In genomic region chr7:129212126-129212525, GRCh38 we compare ENCODE assay signal across 31 cellular contexts. TPM values are rescaled to one million over a fixed set of nuclear protein-coding genes. Genes with fewer than 3 reads are reported as not detected.
"Had no signal": no experiment of that assay in that cellular context is flagged by ENCODE, and none has a peak within 500 bp of the region (broad histone marks: within the 10 kb centered on the region; RNA-seq: fewer than 3 reads in every experiment).

No MANE protein-coding gene starts in this region.

- H3K27me3 ChIP-seq: body of pancreas, esophagus muscularis mucosa, foreskin keratinocyte, gastrocnemius medialis, heart left ventricle had no signal

- H3K9me3 Mint-ChIP-seq: activated CD4-positive, alpha-beta T cell treated with anti-CD3 and anti-CD28 coated beads, Interleukin-2, amount 10 ng/mL, durations not matched to agents 7 days and 5 days; activated CD8-positive, alpha-beta T cell treated with anti-CD3 and anti-CD28 coated beads for 36 hours; activated T-cell treated with anti-CD3 and anti-CD28 coated beads, Interleukin-2, amount 50 U/mL, for 4 hours; activated T-helper 17 cell treated with anti-CD3 and anti-CD28 coated beads, Interleukin-2, amount 50 U/mL, for 72 hours; effector memory CD8-positive, alpha-beta T cell had no signal

- H3K27ac ChIP-seq: body of pancreas, esophagus muscularis mucosa, foreskin keratinocyte, gastrocnemius medialis, heart left ventricle, VCaP had no signal

- H3K4me3 ChIP-seq: body of pancreas, esophagus muscularis mucosa, gastrocnemius medialis, heart left ventricle had no signal

- H3K36me3 ChIP-seq: gastrocnemius medialis had no signal

- H3K4me1 Mint-ChIP-seq: activated CD4-positive, alpha-beta T cell treated with anti-CD3 and anti-CD28 coated beads, Interleukin-2, amount 10 ng/mL, durations not matched to agents 7 days and 5 days; activated T-helper 17 cell treated with anti-CD3 and anti-CD28 coated beads, Interleukin-2, amount 50 U/mL, for 72 hours had no signal

- DNase-seq: activated CD4-positive, alpha-beta T cell treated with anti-CD3 and anti-CD28 coated beads for 1 hour; activated CD4-positive, alpha-beta T cell treated with anti-CD3 and anti-CD28 coated beads for 4 hours; activated CD4-positive, alpha-beta T cell treated with anti-CD3 and anti-CD28 coated beads, Interleukin-2, amount 10 ng/mL, durations not matched to agents 7 days and 5 days; activated CD4-positive, alpha-beta T cell treated with anti-CD3 and anti-CD28 coated beads, Interleukin-2, amount 50 U/mL, for 4 hours; activated CD8-positive, alpha-beta memory T cell treated with anti-CD3 and anti-CD28 coated beads for 24 hours; activated CD8-positive, alpha-beta T cell treated with anti-CD3 and anti-CD28 coated beads for 36 hours; activated effector memory CD4-positive, alpha-beta T cell treated with Interleukin-2 at 50 U/mL for 16 hours; activated gamma-delta T cell treated with Interleukin-2 at 50 U/mL for 16 hours; activated naive CD4-positive, alpha-beta T cell treated with anti-CD3 and anti-CD28 coated beads, Interleukin-2, amount 50 U/mL, for 16 hours; activated naive CD4-positive, alpha-beta T cell treated with Interleukin-2 at 50 U/mL for 16 hours; activated T-cell treated with anti-CD3 and anti-CD28 coated beads, Interleukin-2, amount 50 U/mL, for 4 hours; amniotic stem cell; anterior cingulate cortex; body of pancreas; caudate nucleus; cortex of kidney; dermis blood vessel endothelial cell; effector CD4-positive, alpha-beta T cell; effector memory CD8-positive, alpha-beta T cell; erythroblast; foreskin keratinocyte; gastrocnemius medialis; glutamatergic neuron; heart left ventricle; T-helper 2 cell had no signal

- H3K36me3 Mint-ChIP-seq: activated naive CD8-positive, alpha-beta T cell had no signal

- H3K4me3 Mint-ChIP-seq: activated CD4-positive, alpha-beta T cell treated with anti-CD3 and anti-CD28 coated beads, Interleukin-2, amount 10 ng/mL, durations not matched to agents 7 days and 5 days; activated CD8-positive, alpha-beta T cell treated with anti-CD3 and anti-CD28 coated beads for 36 hours; activated naive CD8-positive, alpha-beta T cell; activated T-cell treated with anti-CD3 and anti-CD28 coated beads, Interleukin-2, amount 50 U/mL, for 4 hours; activated T-helper 17 cell treated with anti-CD3 and anti-CD28 coated beads, Interleukin-2, amount 50 U/mL, for 72 hours; effector memory CD8-positive, alpha-beta T cell; WTC11 had no signal

- H3K9me3 ChIP-seq: body of pancreas, esophagus muscularis mucosa, gastrocnemius medialis, heart left ventricle had no signal

- ATAC-seq: activated CD8-positive, alpha-beta T cell treated with anti-CD3 and anti-CD28 coated beads for 36 hours; activated T-cell treated with anti-CD3 and anti-CD28 coated beads, Interleukin-2, amount 50 U/mL, for 4 hours; activated T-helper 17 cell treated with anti-CD3 and anti-CD28 coated beads, Interleukin-2, amount 50 U/mL, for 72 hours; body of pancreas; effector memory CD8-positive, alpha-beta T cell; foreskin keratinocyte; gastrocnemius medialis; heart left ventricle; WTC11 had no signal

- H3K27ac Mint-ChIP-seq: activated CD4-positive, alpha-beta T cell treated with anti-CD3 and anti-CD28 coated beads, Interleukin-2, amount 10 ng/mL, durations not matched to agents 7 days and 5 days; activated CD8-positive, alpha-beta T cell treated with anti-CD3 and anti-CD28 coated beads for 36 hours; activated naive CD8-positive, alpha-beta T cell; activated T-helper 17 cell treated with anti-CD3 and anti-CD28 coated beads, Interleukin-2, amount 50 U/mL, for 72 hours; effector memory CD8-positive, alpha-beta T cell; WTC11 had no signal

- H3K4me1 ChIP-seq: body of pancreas, foreskin keratinocyte had no signal

RNA-seq across cellular contexts. Expression of gene SMO, which starts 23.7 kb away (rescaled TPM):
- total RNA-seq: activated CD4-positive, alpha-beta T cell treated with anti-CD3 and anti-CD28 coated beads, Interleukin-2, amount 10 ng/mL, durations not matched to agents 7 days and 5 days; T-helper 1 cell treated with Interleukin-12 subunit alpha and Interleukin-12 subunit beta and Interleukin-4 antibody, amounts not matched to agents 30 ng/mL and 1 ng/mL, for 36 hours had no signal
